Comparison of ENCODE assay signal across 8 cellular contexts in genomic region chr18:80033181-80034067, GRCh38. TPM values are rescaled to one million over a fixed set of nuclear protein-coding genes. Genes with fewer than 3 reads are reported as not detected.
A peak's percentile ranks its signal among the peaks of the same experiment; 100 is the strongest.
DNase-seq lines count a peak whose midpoint lies in the region; ATAC-seq and TF ChIP-seq lines count a peak whose summit lies in the region.

No MANE protein-coding gene starts in this region.

- peak overlapping the region; percentile 78 for H3K27ac ChIP-seq in PC-3 (ENCODE audit: low read length)
- H3K27ac ChIP-seq in right atrium auricular region, result peak overlapping the region; percentile 85 to 87
- peak overlapping the region; percentile 83 to 91 (median 84) for H3K27ac ChIP-seq in sigmoid colon

- H3K9me2 ChIP-seq in PC-3 (replicated peaks; ENCODE audit: low read length), result no peaks in the 10 kb centered on the region

- H3K4me2 ChIP-seq in PC-3 (ENCODE audit: low read length), result peak overlapping the region; percentile 90

- peaks cover 4 to 15% of the 10 kb centered on the region in 2 donors for H3K9me3 Mint-ChIP-seq in activated naive CD4-positive, alpha-beta T cell treated with anti-CD3 and anti-CD28 coated beads, Interleukin-2, amount 50 U/mL, for 72 hours

- H3K4me1 ChIP-seq in PC-3 (ENCODE audit: insufficient read depth, low read length) (peaks cover 14% of the 10 kb centered on the region; the same call in 1 of the 2 replicates), right atrium auricular region (peaks cover 0 to 16% of the 10 kb centered on the region in 2 donors), sigmoid colon (peaks cover 0 to 21% (median 13%) of the 10 kb centered on the region in 4 donors)

- DNase-seq in PC-3 (peak; percentile 6), right atrium auricular region (ENCODE audit: low spot score) (peak; percentile 86), sigmoid colon (peak; percentile 79), ecto neural progenitor cell (ENCODE audit: low spot score) (no peak), D341Med (ENCODE audit: low spot score) (no peak)
- no peak for DNase-seq in activated naive CD4-positive, alpha-beta T cell treated with anti-CD3 and anti-CD28 coated beads, Interleukin-2, amount 50 U/mL, for 72 hours (ENCODE audit: low spot score in 2 of 2)

- peak overlapping the region; percentile 78 to 94 for H3K27ac Mint-ChIP-seq in activated naive CD4-positive, alpha-beta T cell treated with anti-CD3 and anti-CD28 coated beads, Interleukin-2, amount 50 U/mL, for 72 hours

- peaks cover 40% of the 10 kb centered on the region for H3K79me2 ChIP-seq in PC-3 (ENCODE audit: low read length)

- TF ChIP-seq POLR2A in sigmoid colon (IDR thresholded peaks at IDR 0.05), result peak; percentile 10 to 29

- BruUV-seq in PC-3 (replicated peaks; lab: Mats Ljungman, UMichigan), result TSS peak; percentile 81

- peak overlapping the region; percentile 96 for H2AFZ ChIP-seq in PC-3 (ENCODE audit: low read length)

- peaks cover 3% of the 10 kb centered on the region; the same call in 1 of the 2 replicates for H3K36me3 ChIP-seq in PC-3 (ENCODE audit: low read depth, low read length)
- no peaks in the 10 kb centered on the region for H3K36me3 ChIP-seq in right atrium auricular region
- peaks cover 0 to 13% (median 0%) of the 10 kb centered on the region in 4 donors for H3K36me3 ChIP-seq in sigmoid colon

- peaks cover 18 to 28% of the 10 kb centered on the region in 2 donors for H3K36me3 Mint-ChIP-seq in activated naive CD4-positive, alpha-beta T cell treated with anti-CD3 and anti-CD28 coated beads, Interleukin-2, amount 50 U/mL, for 72 hours

- H3K4me3 ChIP-seq in PC-3 (ENCODE audit: low read length) (peak overlapping the region; percentile 94), right atrium auricular region (peak overlapping the region; percentile 47 to 75), sigmoid colon (peak overlapping the region; percentile 44 to 93 (median 78))

- no peak for TF ChIP-seq CTCF in PC-3 (conservative IDR thresholded peaks at IDR 0.05; ENCODE audit: low read depth, low read length)
- TF ChIP-seq CTCF in right atrium auricular region (IDR thresholded peaks at IDR 0.05), result no peak
- TF ChIP-seq CTCF in sigmoid colon (IDR thresholded peaks at IDR 0.05), result no peak

- no peaks in the 10 kb centered on the region for H3K27me3 ChIP-seq in PC-3 (ENCODE audit: low read length)
- H3K27me3 ChIP-seq in right atrium auricular region, result no peaks in the 10 kb centered on the region
- H3K27me3 ChIP-seq in sigmoid colon, result no peaks in the 10 kb centered on the region

- peak; percentile 30 for ATAC-seq in GM18520 (IDR thresholded peaks at IDR 0.05; ENCODE audit: unreplicated experiment)
- ATAC-seq in HG02884 (IDR thresholded peaks at IDR 0.05; ENCODE audit: unreplicated experiment), result peak; percentile 48
- ATAC-seq in PC-3, result peak; percentile 73
- peak; percentile 57 to 74 for ATAC-seq in activated naive CD4-positive, alpha-beta T cell treated with anti-CD3 and anti-CD28 coated beads, Interleukin-2, amount 50 U/mL, for 72 hours

- no peaks in the 10 kb centered on the region for H3F3A ChIP-seq in PC-3 (ENCODE audit: low read length, unreplicated experiment)

- CTCF ChIA-PET in PC-3 (lab: Charles Lee), result interaction anchor here (0.7 kb wide), 2 partner anchors 91 to 117 kb away, joined by 3 read pairs; no protein-coding TSS in a partner anchor

- H3K9me3 ChIP-seq in PC-3 (ENCODE audit: low read length) (no peaks in the 10 kb centered on the region), right atrium auricular region (peaks cover 0 to 4% of the 10 kb centered on the region in 2 donors), sigmoid colon (no peaks in the 10 kb centered on the region)

- intact Hi-C loops in PC-3 (cut with micrococcal nuclease) (loop anchor here (2.0 kb wide), 3 partner anchors 45 to 111 kb away; partner anchors contain the start of genes ADNP2 and TXNL4A), sigmoid colon (cut with DNase I) (loop anchor here (1.0 to 2.0 kb wide), 3 partner anchors 23 to 75 kb away; partner anchors contain the start of genes ADNP2 and TXNL4A)

- peak in 1 of 4 donors; percentile 37 for TF ChIP-seq EP300 in sigmoid colon (IDR thresholded peaks at IDR 0.05)

- peaks cover 6% of the 10 kb centered on the region; the same call in 1 of the 2 replicates for H4K20me1 ChIP-seq in PC-3 (ENCODE audit: low read length)

- H3K9ac ChIP-seq in PC-3 (ENCODE audit: low read length), result peak overlapping the region; percentile 94

- POLR2A ChIA-PET in PC-3 (lab: Charles Lee; ENCODE audit: unreplicated experiment), result interaction anchor here (0.6 to 0.8 kb wide), 4 partner anchors 22 to 69 kb away, joined by 3 to 24 read pairs (median 8); partner anchors contain the start of gene HSBP1L1

- WGBS in sigmoid colon, 2 donors, result 4% methylated on average over 90 of the region's 90 CpGs

RNA-seq across cellular contexts. Expression of gene RBFA, which starts 0.8 kb away (rescaled TPM):
- total RNA-seq in PC-3 (2014; rRNA removed) (38.9 and 50.7 TPM in 2 replicates), right atrium auricular region (10 to 100 TPM; 11.9 to 17.5 TPM), sigmoid colon (10 to 100 TPM; 20.2 to 39.5 (median 28.4) TPM)
- 10 to 100 TPM; 33.0 to 38.4 TPM for total RNA-seq in activated naive CD4-positive, alpha-beta T cell treated with anti-CD3 and anti-CD28 coated beads, Interleukin-2, amount 50 U/mL, for 72 hours
- polyA plus RNA-seq in sigmoid colon, result 10 to 100 TPM in 2 of 3 donors, 1 to 10 TPM in 1; 9.0 to 21.5 (median 10.8) TPM

RNA-seq across cellular contexts. Expression of gene TXNL4A, which starts 45.1 kb away (rescaled TPM):
- total RNA-seq in PC-3 (2014; rRNA removed) (148 and 159 TPM in 2 replicates), right atrium auricular region (10 to 100 TPM; 20.8 to 37.5 TPM), sigmoid colon (10 to 100 TPM; 16.9 to 32.9 (median 27.1) TPM)
- 100 to 1,000 TPM; 142 to 148 TPM for total RNA-seq in activated naive CD4-positive, alpha-beta T cell treated with anti-CD3 and anti-CD28 coated beads, Interleukin-2, amount 50 U/mL, for 72 hours
- polyA plus RNA-seq in sigmoid colon, result 10 to 100 TPM; 72.9 to 85.3 (median 85.3) TPM

Comparison
In these comparisons a context has a peak if more than half of its experiments do, and no peak if none do; other contexts are left out.
1. DNase-seq: peak in PC-3 (single experiment), right atrium auricular region (single experiment) and sigmoid colon (single experiment); none in activated naive CD4-positive, alpha-beta T cell treated with anti-CD3 and anti-CD28 coated beads, Interleukin-2, amount 50 U/mL, for 72 hours (0 of 2), ecto neural progenitor cell (single experiment) and D341Med (single experiment).
2. Peak in every context shown above with its lines, with median percentiles within 50 percentile points of each other: ATAC-seq, H3K27ac ChIP-seq and H3K4me3 ChIP-seq.